ENCODE assay signal across 16 cellular contexts in the genomic region with DNA sequence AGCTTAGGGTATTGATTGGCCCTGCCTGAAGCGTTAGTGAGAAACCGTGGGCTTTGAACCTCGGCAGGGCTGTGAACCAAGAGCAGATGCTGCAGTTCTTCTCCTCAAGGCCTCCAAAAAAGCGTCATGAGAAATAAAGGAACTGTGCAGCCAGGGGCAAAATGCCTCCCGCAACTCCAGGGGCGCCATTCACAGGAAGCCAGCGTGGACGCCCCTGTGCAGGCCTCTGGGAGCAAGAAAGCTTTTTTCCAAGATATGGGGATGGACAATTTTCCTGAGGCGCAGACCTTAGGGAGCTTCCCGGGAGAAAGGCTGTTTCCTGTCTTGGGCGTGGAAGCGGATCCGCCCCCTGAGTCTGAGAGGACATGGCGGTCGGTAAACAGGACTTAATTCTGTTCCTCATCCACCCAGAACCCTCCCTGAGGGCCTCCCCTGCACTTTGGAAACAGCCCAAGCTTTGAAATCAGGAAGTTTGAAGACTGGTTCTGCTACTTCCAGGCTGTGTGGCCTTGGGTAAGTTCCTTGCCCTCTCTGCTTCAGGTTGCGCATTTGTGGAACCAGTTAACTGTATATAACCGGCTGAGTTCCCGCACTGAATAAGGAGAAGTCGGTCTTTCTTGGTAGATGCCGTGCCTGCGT. TPM values are rescaled to one million over a fixed set of nuclear protein-coding genes. Genes with fewer than 3 reads are reported as not detected.
A peak's percentile ranks its signal among the peaks of the same experiment; 100 is the strongest.
DNase-seq lines count a peak whose midpoint lies in the region; ATAC-seq and TF ChIP-seq lines count a peak whose summit lies in the region.
"Had no signal": no experiment of that assay in that cellular context is flagged by ENCODE, and none has a peak within 500 bp of the region (broad histone marks: within the 10 kb centered on the region; RNA-seq: fewer than 3 reads in every experiment).

No MANE protein-coding gene starts in this region.

- no peak overlapping the region for H3K4me3 Mint-ChIP-seq in activated CD8-positive, alpha-beta memory T cell treated with anti-CD3 and anti-CD28 coated beads, Interleukin-2, amount 10 ng/mL, durations not matched to agents 7 days and 5 days
- H3K4me3 Mint-ChIP-seq: activated CD4-positive, alpha-beta T cell treated with anti-CD3 and anti-CD28 coated beads, Interleukin-2, amount 10 ng/mL, durations not matched to agents 7 days and 5 days; activated T-helper 1 cell treated with anti-CD3 and anti-CD28 coated beads, Interleukin-12 subunit alpha, Interleukin-12 subunit beta, Interleukin-2, Interleukin-4 antibody, amounts not matched to agents 30 ng/mL and 10 ng/mL and 1 ng/mL, durations not matched to agents 14 hours and 24 hours and 36 hours; brain; T-helper 17 cell had no signal

- CTCF ChIA-PET in activated CD8-positive, alpha-beta memory T cell treated with anti-CD3 and anti-CD28 coated beads, Interleukin-2, amount 10 ng/mL, durations not matched to agents 7 days and 5 days (lab: Charles Lee): no interaction called here

- peak; percentile 60 for DNase-seq in NCI-H69 (lab: John Stamatoyannopoulos, UW)
- no peak for DNase-seq in psoas muscle
- no peak for DNase-seq in activated CD8-positive, alpha-beta memory T cell treated with anti-CD3 and anti-CD28 coated beads, Interleukin-2, amount 10 ng/mL, durations not matched to agents 7 days and 5 days
- no peak for DNase-seq in nucleus accumbens (lab: John Stamatoyannopoulos, UW)
- DNase-seq in COLO668 (lab: John Stamatoyannopoulos, UW; ENCODE audit: unreplicated experiment): no peak
- DNase-seq: activated CD4-positive, alpha-beta T cell treated with anti-CD3 and anti-CD28 coated beads, Interleukin-2, amount 10 ng/mL, durations not matched to agents 7 days and 5 days; AML-193; heart right ventricle; NCI-H2107; T-helper 17 cell; uterus had no signal

- H3K9me3 Mint-ChIP-seq in activated CD8-positive, alpha-beta memory T cell treated with anti-CD3 and anti-CD28 coated beads, Interleukin-2, amount 10 ng/mL, durations not matched to agents 7 days and 5 days (ENCODE audit: low read depth): no peaks in the 10 kb centered on the region
- H3K9me3 Mint-ChIP-seq: activated T-helper 1 cell treated with anti-CD3 and anti-CD28 coated beads, Interleukin-12 subunit alpha, Interleukin-12 subunit beta, Interleukin-2, Interleukin-4 antibody, amounts not matched to agents 30 ng/mL and 10 ng/mL and 1 ng/mL, durations not matched to agents 14 hours and 24 hours and 36 hours had no signal

- no peaks in the 10 kb centered on the region for H4K20me1 ChIP-seq in BLaER1 treated with 17β-estradiol and CSF1 and Interleukin-3, amounts not matched to agents 10 nM and 100 nM

- no peaks in the 10 kb centered on the region; a peak in 1 of 22 replicates for H3K27me3 ChIP-seq in BLaER1 treated with 17β-estradiol and CSF1 and Interleukin-3, amounts not matched to agents 10 nM and 100 nM
- H3K27me3 ChIP-seq in esophagus (ENCODE audit: control insufficient read depth in 1 of 2, insufficient read depth in 2 of 2, low read length in 2 of 2) (no peaks in the 10 kb centered on the region), psoas muscle (ENCODE audit: insufficient read depth in 3 of 3, low read length in 2 of 3) (peaks cover 0 to 2% (median 0%) of the 10 kb centered on the region in 3 donors)
- H3K27me3 ChIP-seq: uterus had no signal

- H3K9me3 ChIP-seq in BLaER1 treated with 17β-estradiol and CSF1 and Interleukin-3, amounts not matched to agents 10 nM and 100 nM (replicated peaks in 1 of 11): no peaks in the 10 kb centered on the region
- H3K9me3 ChIP-seq in esophagus (ENCODE audit: control insufficient read depth in 2 of 2, insufficient read depth in 1 of 2, low read depth in 1 of 2, low read length in 1 of 2): no peaks in the 10 kb centered on the region
- no peaks in the 10 kb centered on the region for H3K9me3 ChIP-seq in psoas muscle
- H3K9me3 ChIP-seq: heart right ventricle, uterus had no signal

- peaks cover 0 to 29% (median 22%) of the 10 kb centered on the region in 10 experiments; a peak in 16 of 20 replicates for H3K4me1 ChIP-seq in BLaER1 treated with 17β-estradiol and CSF1 and Interleukin-3, amounts not matched to agents 10 nM and 100 nM
- H3K4me1 ChIP-seq in esophagus (ENCODE audit: control insufficient read depth in 2 of 2, insufficient read depth in 2 of 2, low read length in 1 of 2) (peaks cover 0 to 9% of the 10 kb centered on the region in 2 donors), psoas muscle (no peaks in the 10 kb centered on the region)
- H3K4me1 ChIP-seq: uterus had no signal

- peaks cover 8% of the 10 kb centered on the region for H3K27me3 Mint-ChIP-seq in activated CD8-positive, alpha-beta memory T cell treated with anti-CD3 and anti-CD28 coated beads, Interleukin-2, amount 10 ng/mL, durations not matched to agents 7 days and 5 days
- H3K27me3 Mint-ChIP-seq: activated CD4-positive, alpha-beta T cell treated with anti-CD3 and anti-CD28 coated beads, Interleukin-2, amount 10 ng/mL, durations not matched to agents 7 days and 5 days had no signal

- no peak overlapping the region for H3K9ac ChIP-seq in BLaER1 treated with 17β-estradiol and CSF1 and Interleukin-3, amounts not matched to agents 10 nM and 100 nM

- WGBS in esophagus, 2 donors: 79 to 80% methylated on average over 21 of the region's 21 CpGs
- 82 to 88% (median 83%) methylated on average over 21 of the region's 21 CpGs for WGBS in psoas muscle, 3 donors

- H3K27ac ChIP-seq in BLaER1 treated with 17β-estradiol and CSF1 and Interleukin-3, amounts not matched to agents 10 nM and 100 nM: no peak overlapping the region
- H3K27ac ChIP-seq in esophagus (ENCODE audit: low read depth in 2 of 2, low read length in 1 of 2) (peak overlapping the region; percentile 27 to 58), psoas muscle (no peak overlapping the region)
- H3K27ac ChIP-seq: heart right ventricle, uterus had no signal

- TF ChIP-seq CTCF in psoas muscle (IDR thresholded peaks at IDR 0.05): no peak

- H3K4me1 Mint-ChIP-seq in activated CD8-positive, alpha-beta memory T cell treated with anti-CD3 and anti-CD28 coated beads, Interleukin-2, amount 10 ng/mL, durations not matched to agents 7 days and 5 days: peaks cover 3% of the 10 kb centered on the region

- H3K36me3 ChIP-seq in BLaER1 treated with 17β-estradiol and CSF1 and Interleukin-3, amounts not matched to agents 10 nM and 100 nM: no peaks in the 10 kb centered on the region
- H3K36me3 ChIP-seq in esophagus (ENCODE audit: control insufficient read depth in 2 of 2, insufficient read depth in 2 of 2, low read length in 1 of 2) (no peaks in the 10 kb centered on the region), psoas muscle (ENCODE audit: insufficient read depth in 1 of 2, low read depth in 1 of 2) (no peaks in the 10 kb centered on the region)
- H3K36me3 ChIP-seq: heart right ventricle, uterus had no signal

- H3K4me3 ChIP-seq in BLaER1 treated with 17β-estradiol and CSF1 and Interleukin-3, amounts not matched to agents 10 nM and 100 nM: no peak overlapping the region
- H3K4me3 ChIP-seq in esophagus (ENCODE audit: low read depth in 1 of 2, low read length in 2 of 2): no peak overlapping the region
- H3K4me3 ChIP-seq in psoas muscle: peak overlapping the region; percentile 25
- H3K4me3 ChIP-seq: uterus had no signal

- no peak overlapping the region for H3K27ac Mint-ChIP-seq in activated CD8-positive, alpha-beta memory T cell treated with anti-CD3 and anti-CD28 coated beads, Interleukin-2, amount 10 ng/mL, durations not matched to agents 7 days and 5 days
- H3K27ac Mint-ChIP-seq: activated CD4-positive, alpha-beta T cell treated with anti-CD3 and anti-CD28 coated beads, Interleukin-2, amount 10 ng/mL, durations not matched to agents 7 days and 5 days; activated T-helper 1 cell treated with anti-CD3 and anti-CD28 coated beads, Interleukin-12 subunit alpha, Interleukin-12 subunit beta, Interleukin-2, Interleukin-4 antibody, amounts not matched to agents 30 ng/mL and 10 ng/mL and 1 ng/mL, durations not matched to agents 14 hours and 24 hours and 36 hours; brain; T-helper 17 cell had no signal

- peak overlapping the region in 8 of 11 experiments; percentile 18 to 63 (median 44); a peak in 10 of 22 replicates for H3K4me2 ChIP-seq in BLaER1 treated with 17β-estradiol and CSF1 and Interleukin-3, amounts not matched to agents 10 nM and 100 nM

- no peaks in the 10 kb centered on the region for H3K36me3 Mint-ChIP-seq in activated CD8-positive, alpha-beta memory T cell treated with anti-CD3 and anti-CD28 coated beads, Interleukin-2, amount 10 ng/mL, durations not matched to agents 7 days and 5 days
- H3K36me3 Mint-ChIP-seq: brain had no signal

- ATAC-seq in psoas muscle (no peak), HG03139 (IDR thresholded peaks at IDR 0.05; ENCODE audit: unreplicated experiment) (no peak)
- ATAC-seq in activated CD8-positive, alpha-beta memory T cell treated with anti-CD3 and anti-CD28 coated beads, Interleukin-2, amount 10 ng/mL, durations not matched to agents 7 days and 5 days: no peak
- ATAC-seq: T-helper 17 cell had no signal

- intact Hi-C loops in psoas muscle (cut with DNase I): no loop called here

RNA-seq across cellular contexts. Expression of gene CABLES1, which starts 29.6 kb away (rescaled TPM):
- polyA plus RNA-seq in esophagus (10 to 100 TPM in 1 of 2 donors, 1 to 10 TPM in 1; 3.8 to 10.0 TPM), psoas muscle (1 to 10 TPM in 1 of 3 donors, under 1 TPM in 2; 0.45 to 1.1 (median 0.46) TPM)
- 1 to 10 TPM in 2 of 4 donors, under 1 TPM in 2; 0.42 to 1.5 (median 1.1) TPM for total RNA-seq in psoas muscle
- 1 to 10 TPM; 2.1 to 8.6 TPM for total RNA-seq in activated CD8-positive, alpha-beta memory T cell treated with anti-CD3 and anti-CD28 coated beads, Interleukin-2, amount 10 ng/mL, durations not matched to agents 7 days and 5 days

Comparison
In these comparisons a context has a peak if more than half of its experiments do, and no peak if none do; other contexts are left out.
1. H3K27ac ChIP-seq: peak in esophagus (2 of 2); none in BLaER1 treated with 17β-estradiol and CSF1 and Interleukin-3, amounts not matched to agents 10 nM and 100 nM (0 of 11) and psoas muscle (single experiment).